8 cellular contexts compared by ENCODE assay signal in genomic region chr17:81925860-81926450, GRCh38. TPM values are rescaled to one million over a fixed set of nuclear protein-coding genes. Genes with fewer than 3 reads are reported as not detected.
DNase-seq lines count a peak whose midpoint lies in the region; ATAC-seq and TF ChIP-seq lines count a peak whose summit lies in the region.

No MANE protein-coding gene starts in this region.

- TF ChIP-seq POLR2A in testis (IDR thresholded peaks at IDR 0.05) = no peak

- H3K36me3 Mint-ChIP-seq in T-helper 1 cell treated with Interleukin-12 subunit alpha and Interleukin-12 subunit beta and Interleukin-4 antibody, amounts not matched to agents 30 μg/mL and 1 μg/mL, for 36 hours (ENCODE audit: low read depth) = no peaks in the 10 kb centered on the region

- H3K9me3 ChIP-seq in adipocyte (ENCODE audit: control insufficient read depth, low read length) (no peaks in the 10 kb centered on the region), testis (no peaks in the 10 kb centered on the region)

- H3K9me3 Mint-ChIP-seq in T-helper 1 cell treated with Interleukin-12 subunit alpha and Interleukin-12 subunit beta and Interleukin-4 antibody, amounts not matched to agents 30 μg/mL and 1 μg/mL, for 36 hours = no peaks in the 10 kb centered on the region

- 65 to 75% methylated on average over 8 to 10 of the region's 10 CpGs for WGBS in testis, 2 donors

- DNase-seq in T-helper 1 cell (no peak), adipocyte (ENCODE audit: low read depth) (no peak), testis (no peak)
- DNase-seq in stimulated activated CD8-positive, alpha-beta memory T cell treated with anti-CD3 and anti-CD28 coated beads, Interleukin-4, amount 100 ng/mL, for 48 hours = no peak

- H3K9ac ChIP-seq in adipocyte (ENCODE audit: low read length) = peak overlapping the region; percentile 87

- peaks cover 9% of the 10 kb centered on the region for H3K36me3 ChIP-seq in adipocyte (ENCODE audit: control insufficient read depth, insufficient read depth, low read length, severe bottlenecking)
- H3K36me3 ChIP-seq in testis (ENCODE audit: low read depth, missing control alignments) = no peaks in the 10 kb centered on the region

- peak overlapping the region; percentile 85 for H3K4me3 ChIP-seq in adipocyte (ENCODE audit: low read length)
- H3K4me3 ChIP-seq in testis = peak overlapping the region in 1 of 2 donors; percentile 87

- TF ChIP-seq CTCF in testis (IDR thresholded peaks at IDR 0.05) = no peak

- H3K27me3 ChIP-seq in adipocyte (replicated peaks; ENCODE audit: control insufficient read depth, insufficient read depth, low read length) (no peaks in the 10 kb centered on the region), layer of hippocampus (ENCODE audit: control insufficient read depth, insufficient read depth, low read length) (no peaks in the 10 kb centered on the region), testis (no peaks in the 10 kb centered on the region)

- no peaks in the 10 kb centered on the region for H3K27me3 Mint-ChIP-seq in T-helper 1 cell treated with Interleukin-12 subunit alpha and Interleukin-12 subunit beta and Interleukin-4 antibody, amounts not matched to agents 30 μg/mL and 1 μg/mL, for 36 hours (ENCODE audit: low read depth)

- H3K27ac Mint-ChIP-seq in T-helper 1 cell treated with Interleukin-12 subunit alpha and Interleukin-12 subunit beta and Interleukin-4 antibody, amounts not matched to agents 30 μg/mL and 1 μg/mL, for 36 hours = peak overlapping the region; percentile 90

- ATAC-seq in GM18907 (IDR thresholded peaks at IDR 0.05; ENCODE audit: unreplicated experiment) (no peak), HG03354 (IDR thresholded peaks at IDR 0.05; ENCODE audit: poor library complexity, severe bottlenecking, unreplicated experiment) (no peak)

- H3K27ac ChIP-seq in layer of hippocampus (ENCODE audit: low read depth, low read length) = peak overlapping the region; percentile 78
- H3K27ac ChIP-seq in testis = peak overlapping the region; percentile 85 to 93

- H3K4me1 ChIP-seq in adipocyte (ENCODE audit: control insufficient read depth, insufficient read depth, low read length) = peaks cover 36% of the 10 kb centered on the region
- H3K4me1 ChIP-seq in testis = peaks cover 41% of the 10 kb centered on the region

- H3K4me1 Mint-ChIP-seq in T-helper 1 cell treated with Interleukin-12 subunit alpha and Interleukin-12 subunit beta and Interleukin-4 antibody, amounts not matched to agents 30 μg/mL and 1 μg/mL, for 36 hours (ENCODE audit: low read depth) = peaks cover 20% of the 10 kb centered on the region

- peak overlapping the region; percentile 91 for H3K4me3 Mint-ChIP-seq in T-helper 1 cell treated with Interleukin-12 subunit alpha and Interleukin-12 subunit beta and Interleukin-4 antibody, amounts not matched to agents 30 μg/mL and 1 μg/mL, for 36 hours

- intact Hi-C loops in testis (cut with DNase I; ENCODE audit: low total_unique reads) = no loop called here

RNA-seq across cellular contexts. Expression of gene MAFG, which starts 1.6 kb away (rescaled TPM):
- total RNA-seq in testis = 10 to 100 TPM; 31.7 to 36.9 TPM
- polyA plus RNA-seq in testis (ENCODE audit: insufficient read depth, low read depth, low replicate concordance) = 21.8 TPM

RNA-seq across cellular contexts. Expression of gene SIRT7, which starts 8.0 kb away (rescaled TPM):
- total RNA-seq in testis = 10 to 100 TPM; 48.4 to 59.3 TPM
- polyA plus RNA-seq in testis (ENCODE audit: insufficient read depth, low read depth, low replicate concordance) = 34.1 TPM

RNA-seq across cellular contexts. Expression of gene PYCR1, which starts 11.1 kb away (rescaled TPM):
- total RNA-seq in testis = 10 to 100 TPM; 13.8 to 19.2 TPM
- 28.9 TPM for polyA plus RNA-seq in testis (ENCODE audit: insufficient read depth, low read depth, low replicate concordance)

RNA-seq across cellular contexts. Expression of gene PCYT2, which starts 14.8 kb away (rescaled TPM):
- 100 to 1,000 TPM; 171 to 438 TPM for total RNA-seq in testis
- 488 TPM for polyA plus RNA-seq in testis (ENCODE audit: insufficient read depth, low read depth, low replicate concordance)

RNA-seq across cellular contexts. Expression of gene MYADML2, which starts 21.1 kb away (rescaled TPM):
- total RNA-seq in testis = under 1 TPM; 0.16 to 0.25 TPM
- 0.57 TPM for polyA plus RNA-seq in testis (ENCODE audit: insufficient read depth, low read depth, low replicate concordance)
